ENCODE assay signal across 8 cellular contexts in genomic region chr13:108609353-108609752, GRCh38. TPM values are rescaled to one million over a fixed set of nuclear protein-coding genes. Genes with fewer than 3 reads are reported as not detected.
A peak's percentile ranks its signal among the peaks of the same experiment; 100 is the strongest.
DNase-seq lines count a peak whose midpoint lies in the region; ATAC-seq and TF ChIP-seq lines count a peak whose summit lies in the region.

No MANE protein-coding gene starts in this region.

- peaks cover 17% of the 10 kb centered on the region for H3K36me3 Mint-ChIP-seq in endothelial cell (ENCODE audit: low read depth, unreplicated experiment)

- no peaks in the 10 kb centered on the region for H3K27me3 Mint-ChIP-seq in endothelial cell (ENCODE audit: unreplicated experiment)

- peak; percentile 30 for DNase-seq in NCI-H460 (ENCODE audit: extremely low read depth, low read depth)
- DNase-seq in endothelial cell (ENCODE audit: low spot score): no peak
- DNase-seq in renal cortical epithelial cell (ENCODE audit: low read depth): peak; percentile 15
- no peak for DNase-seq in activated gamma-delta T cell treated with Interleukin-2 at 50 U/mL for 16 hours

- no peak overlapping the region for H3K4me3 Mint-ChIP-seq in endothelial cell (ENCODE audit: unreplicated experiment)

- peak; percentile 75 for TF ChIP-seq CTCF in endothelial cell (IDR thresholded peaks at IDR 0.05; ENCODE audit: unreplicated experiment)

- ATAC-seq in GM18867 (IDR thresholded peaks at IDR 0.05; ENCODE audit: unreplicated experiment): peak; percentile 82
- ATAC-seq in GM18907 (IDR thresholded peaks at IDR 0.05; ENCODE audit: unreplicated experiment): no peak
- ATAC-seq in HG03045 (IDR thresholded peaks at IDR 0.05; ENCODE audit: unreplicated experiment): no peak
- no peak for ATAC-seq in HG02938 (IDR thresholded peaks at IDR 0.05; ENCODE audit: unreplicated experiment)

- peaks cover 12% of the 10 kb centered on the region for H3K9me3 Mint-ChIP-seq in endothelial cell (ENCODE audit: unreplicated experiment)

- no peaks in the 10 kb centered on the region for H3K4me1 Mint-ChIP-seq in endothelial cell (ENCODE audit: unreplicated experiment)

- no peak overlapping the region for H3K27ac Mint-ChIP-seq in endothelial cell (ENCODE audit: unreplicated experiment)

RNA-seq across cellular contexts. Expression of gene MYO16, which starts 20.1 kb away (rescaled TPM):
- 0.09 and 0.10 TPM in 2 replicates for total RNA-seq in NCI-H460 (2014; rRNA removed; shearing (Covaris generic))
- not detected in 2 replicates for polyA plus RNA-seq in NCI-H460 (2014; cell fraction: nucleus; rRNA removed)
- total RNA-seq in endothelial cell (ENCODE audit: unreplicated experiment) (1.4 TPM), renal cortical epithelial cell (0.15 and 0.17 TPM in 2 replicates)

Comparison
In these comparisons a context has a peak if more than half of its experiments do, and no peak if none do; other contexts are left out.
1. DNase-seq: peak in NCI-H460 (single experiment) and renal cortical epithelial cell (single experiment); none in endothelial cell (single experiment) and activated gamma-delta T cell treated with Interleukin-2 at 50 U/mL for 16 hours (single experiment).